Comparison of ENCODE assay signal across 16 cellular contexts in the genomic region with DNA sequence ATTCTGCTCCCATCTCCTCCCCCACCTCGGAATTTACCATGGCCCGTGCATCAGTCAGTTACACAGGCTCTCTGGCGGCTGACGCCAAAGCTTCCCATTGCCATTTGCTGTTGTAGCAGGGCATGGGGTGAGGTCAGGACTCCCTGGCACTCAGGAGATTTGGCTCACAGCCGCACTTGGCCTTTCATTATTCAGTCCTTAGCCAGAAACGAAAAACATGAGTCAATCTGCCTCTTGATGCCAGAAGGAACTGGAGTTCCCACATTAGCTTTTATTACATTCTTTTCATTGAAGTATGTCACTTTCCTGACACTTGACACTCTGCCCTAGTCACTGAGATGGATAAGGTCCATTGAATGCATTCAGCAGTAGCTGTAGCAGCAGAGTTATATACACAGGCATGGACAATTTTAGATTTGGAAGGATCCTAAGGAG.
DNase-seq lines count a peak whose midpoint lies in the region; ATAC-seq and TF ChIP-seq lines count a peak whose summit lies in the region.
"Had no signal": no experiment of that assay in that cellular context is flagged by ENCODE, and none has a peak within 500 bp of the region (broad histone marks: within the 10 kb centered on the region; RNA-seq: fewer than 3 reads in every experiment).

No MANE protein-coding gene starts in this region.

- no peaks in the 10 kb centered on the region for H3K36me3 Mint-ChIP-seq in glutamatergic neuron (ENCODE audit: unreplicated experiment)
- H3K36me3 Mint-ChIP-seq: activated naive CD4-positive, alpha-beta T cell treated with anti-CD3 and anti-CD28 coated beads, Interleukin-2, amount 10 ng/mL, durations not matched to agents 7 days and 5 days; naive thymus-derived CD8-positive, alpha-beta T cell had no signal

- TF ChIP-seq CTCF in coronary artery (IDR thresholded peaks at IDR 0.05): no peak
- TF ChIP-seq CTCF in glutamatergic neuron (IDR thresholded peaks at IDR 0.05; ENCODE audit: partially characterized antibody, unreplicated experiment): no peak

- no peak for ATAC-seq in HG03139 (IDR thresholded peaks at IDR 0.05; ENCODE audit: unreplicated experiment)
- ATAC-seq: left colon; naive thymus-derived CD8-positive, alpha-beta T cell had no signal

- H3K4me1 ChIP-seq in SJCRH30: no peaks in the 10 kb centered on the region

- no peak overlapping the region for H3K4me3 ChIP-seq in coronary artery
- H3K4me3 ChIP-seq in SJCRH30: no peak overlapping the region

- H3K27me3 ChIP-seq in SJCRH30: no peaks in the 10 kb centered on the region

- no peaks in the 10 kb centered on the region for H3K9me3 Mint-ChIP-seq in glutamatergic neuron (ENCODE audit: unreplicated experiment)
- H3K9me3 Mint-ChIP-seq: activated naive CD4-positive, alpha-beta T cell treated with anti-CD3 and anti-CD28 coated beads, Interleukin-2, amount 10 ng/mL, durations not matched to agents 7 days and 5 days; naive thymus-derived CD8-positive, alpha-beta T cell had no signal

- peaks cover 2% of the 10 kb centered on the region for H3K4me1 Mint-ChIP-seq in glutamatergic neuron (ENCODE audit: low read depth, unreplicated experiment)
- H3K4me1 Mint-ChIP-seq: activated naive CD4-positive, alpha-beta T cell treated with anti-CD3 and anti-CD28 coated beads, Interleukin-2, amount 10 ng/mL, durations not matched to agents 7 days and 5 days; B cell; naive thymus-derived CD8-positive, alpha-beta T cell had no signal

- H3K27ac ChIP-seq in coronary artery (no peak overlapping the region), SJCRH30 (no peak overlapping the region)

- H3K36me3 ChIP-seq in SJCRH30: no peaks in the 10 kb centered on the region

- DNase-seq in Daoy (ENCODE audit: low read depth) (peak; percentile 49), NCI-H187 (lab: John Stamatoyannopoulos, UW) (peak; percentile 91 to 95), coronary artery (ENCODE audit: low spot score) (peak; percentile 67), pons (ENCODE audit: low spot score) (peak; percentile 40), glutamatergic neuron (no peak), SJCRH30 (no peak)
- DNase-seq: activated CD4-positive, alpha-beta T cell treated with anti-CD3 and anti-CD28 coated beads for 4 hours; activated CD8-positive, alpha-beta memory T cell treated with anti-CD3 and anti-CD28 coated beads, Interleukin-2, amount 50 U/mL, for 4 hours; activated naive CD4-positive, alpha-beta T cell treated with anti-CD3 and anti-CD28 coated beads, Interleukin-2, amount 10 ng/mL, durations not matched to agents 7 days and 5 days; DND-41; left colon; naive thymus-derived CD8-positive, alpha-beta T cell; NCI-H2227 treated with DMSO at 0.1 percent for 48 hours; stimulated activated CD4-positive, alpha-beta T cell treated with anti-CD3 and anti-CD28 coated beads, Interleukin-15, amount 100 ng/mL, for 24 hours had no signal

- H3K9me3 ChIP-seq in SJCRH30 (replicated peaks): no peaks in the 10 kb centered on the region

- no peak overlapping the region for H3K27ac Mint-ChIP-seq in glutamatergic neuron (ENCODE audit: unreplicated experiment)
- H3K27ac Mint-ChIP-seq: activated naive CD4-positive, alpha-beta T cell treated with anti-CD3 and anti-CD28 coated beads, Interleukin-2, amount 10 ng/mL, durations not matched to agents 7 days and 5 days; B cell; naive thymus-derived CD8-positive, alpha-beta T cell had no signal

- peaks cover 1% of the 10 kb centered on the region for H3K27me3 Mint-ChIP-seq in glutamatergic neuron (ENCODE audit: unreplicated experiment)

- no peak overlapping the region for H3K4me3 Mint-ChIP-seq in glutamatergic neuron (ENCODE audit: unreplicated experiment)
- H3K4me3 Mint-ChIP-seq: activated naive CD4-positive, alpha-beta T cell treated with anti-CD3 and anti-CD28 coated beads, Interleukin-2, amount 10 ng/mL, durations not matched to agents 7 days and 5 days; B cell; naive thymus-derived CD8-positive, alpha-beta T cell had no signal

Comparison
In these comparisons a context has a peak if more than half of its experiments do, and no peak if none do; other contexts are left out.
1. DNase-seq: peak in Daoy (single experiment), NCI-H187 (2 of 2), coronary artery (single experiment) and pons (single experiment); none in glutamatergic neuron (single experiment) and SJCRH30 (0 of 2).